Comparison of ENCODE assay signal across 26 cellular contexts in genomic region chr5:39114155-39114554, GRCh38.
"Had no signal": no experiment of that assay in that cellular context is flagged by ENCODE, and none has a peak within 500 bp of the region (broad histone marks: within the 10 kb centered on the region; RNA-seq: fewer than 3 reads in every experiment).

No MANE protein-coding gene starts in this region.

- H3K36me3 Mint-ChIP-seq: neural progenitor cell had no signal

- H3K27me3 Mint-ChIP-seq: activated CD4-positive, alpha-beta T cell treated with anti-CD3 and anti-CD28 coated beads for 36 hours had no signal

- H3K27ac Mint-ChIP-seq: neural progenitor cell; T-helper 2 cell treated with Interferon-gamma antibody and Interleukin-4, amounts not matched to agents 5 μg/mL and 100 μg/mL, for 36 hours had no signal

- H3K9me3 ChIP-seq: gastrocnemius medialis, mucosa of descending colon, right atrium auricular region, suprapubic skin, tibial artery had no signal

- H3K4me2 ChIP-seq: neural progenitor cell had no signal

- H2AFZ ChIP-seq: neural progenitor cell had no signal

- H3K27me3 ChIP-seq: gastrocnemius medialis, neural progenitor cell, right atrium auricular region, suprapubic skin, tibial artery had no signal

- H3K27ac ChIP-seq: coronary artery, gastrocnemius medialis, neural progenitor cell, right atrium auricular region, suprapubic skin, tibial artery had no signal

- H3K9me3 Mint-ChIP-seq: activated T-cell treated with anti-CD3 and anti-CD28 coated beads, Interleukin-2, amount 50 U/mL, for 4 hours; neural progenitor cell; T-helper 2 cell treated with Interferon-gamma antibody and Interleukin-4, amounts not matched to agents 5 μg/mL and 100 μg/mL, for 36 hours had no signal

- ATAC-seq: activated CD4-positive, alpha-beta T cell treated with anti-CD3 and anti-CD28 coated beads for 36 hours; activated T-cell treated with anti-CD3 and anti-CD28 coated beads, Interleukin-2, amount 50 U/mL, for 4 hours; gastrocnemius medialis; left cardiac atrium; left ventricle myocardium superior; mucosa of descending colon had no signal

- H3K4me3 ChIP-seq: coronary artery, dorsolateral prefrontal cortex, gastrocnemius medialis, mucosa of descending colon, neural progenitor cell, right atrium auricular region, suprapubic skin, tibial artery had no signal

- H3K4me3 Mint-ChIP-seq: activated CD4-positive, alpha-beta T cell treated with anti-CD3 and anti-CD28 coated beads for 36 hours; activated T-cell treated with anti-CD3 and anti-CD28 coated beads, Interleukin-2, amount 50 U/mL, for 4 hours; neural progenitor cell; T-helper 2 cell treated with Interferon-gamma antibody and Interleukin-4, amounts not matched to agents 5 μg/mL and 100 μg/mL, for 36 hours had no signal

- H3K36me3 ChIP-seq: gastrocnemius medialis, neural progenitor cell, right atrium auricular region, suprapubic skin, tibial artery had no signal

- H3K9ac ChIP-seq: neural progenitor cell had no signal

- DNase-seq: activated CD4-positive, alpha-beta T cell treated with anti-CD3 and anti-CD28 coated beads for 36 hours; activated CD4-positive, CD25-positive, alpha-beta regulatory T cell; activated CD8-positive, alpha-beta memory T cell treated with anti-CD3 and anti-CD28 coated beads for 24 hours; activated naive CD4-positive, alpha-beta T cell; activated T-cell treated with anti-CD3 and anti-CD28 coated beads, Interleukin-2, amount 50 U/mL, for 4 hours; anterior cingulate cortex; cerebellar nuclear complex; dorsolateral prefrontal cortex; effector memory CD4-positive, alpha-beta T cell; gastrocnemius medialis; glutamatergic neuron; islet precursor cell; left cardiac atrium; left ventricle myocardium superior; mucosa of descending colon; occipital lobe; stimulated activated CD4-positive, alpha-beta T cell treated with anti-CD3 and anti-CD28 coated beads, Interleukin-15, amount 100 ng/mL, for 24 hours; stimulated activated CD4-positive, alpha-beta T cell treated with anti-CD3 and anti-CD28 coated beads, Interleukin-2, amount 100 ng/mL, for 24 hours; stimulated activated naive CD4-positive, alpha-beta T cell; T-helper 1 cell; tibial artery had no signal

- H3K4me1 ChIP-seq: neural progenitor cell, right atrium auricular region, suprapubic skin, tibial artery had no signal
